In the genomic region with DNA sequence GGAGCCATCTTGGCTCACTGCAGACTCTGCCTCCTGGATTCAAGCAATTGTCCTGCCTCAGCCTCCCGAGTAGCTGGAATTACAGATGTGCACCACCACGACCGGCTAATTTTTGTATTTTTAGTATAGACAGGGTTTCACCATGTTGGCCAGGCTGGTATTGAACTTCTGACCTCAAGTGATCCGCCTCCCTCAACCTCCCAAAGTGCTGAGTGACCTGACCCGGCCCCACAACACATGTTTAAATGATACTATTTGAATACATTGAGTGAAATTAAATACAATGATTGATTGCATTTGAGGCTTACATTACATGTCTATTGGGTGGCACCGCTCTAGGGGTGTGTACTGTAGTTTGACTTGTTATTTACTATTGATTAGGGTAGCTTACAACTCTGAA, we compare ENCODE assay signal across 2 cellular contexts.
TF ChIP-seq lines count a peak whose summit lies in the region.

No MANE protein-coding gene starts in this region.

TF ChIP-seq in K562, 482 proteins besides CTCF, POLR2A, EP300 and RAD21:
- TF ChIP-seq C11orf30 (IDR thresholded peaks at IDR 0.05; ENCODE audit: low read depth) (peak; percentile 36; the same call in 1 of the 2 replicates), MAFF (IDR thresholded peaks at IDR 0.05; ENCODE audit: low read length) (0 out of 2 replicates have a peak, but pooled peaks have one; percentile 22), NFE2 (IDR thresholded peaks at IDR 0.05; ENCODE audit: low read depth) (peak; percentile 43), ZNF316 (IDR thresholded peaks at IDR 0.05) (peak; percentile 65), MAFG (tag; conservative IDR thresholded peaks at IDR 0.05) (peak; percentile 65)

TF ChIP-seq in HepG2, 621 proteins besides CTCF, POLR2A, EP300 and RAD21:
- 0 out of 2 replicates have a peak, but pooled peaks have one; percentile 12 for TF ChIP-seq NFE2L2 (IDR thresholded peaks at IDR 0.05; ENCODE audit: low read length)
